In genomic region chrX:108437789-108438623, GRCh38 we compare ENCODE assay signal across 1 cellular context.
A peak's percentile ranks its signal among the peaks of the same experiment; 100 is the strongest.
TF ChIP-seq lines count a peak whose summit lies in the region.

Gene COL4A6 (minus strand): TSS chrX:108438422. CDS start chrX:108438196, 226 bp downstream.

TF ChIP-seq in HEK293, 187 proteins besides CTCF, POLR2A, EP300 and RAD21 (continued from another document):
- TF ChIP-seq ZNF140 (tag by site-specific recombination; IDR thresholded peaks at IDR 0.05) (no peak), ZBTB17 (tag by site-specific recombination; IDR thresholded peaks at IDR 0.05) (peak; percentile 74), ZNF623 (tag by site-specific recombination; IDR thresholded peaks at IDR 0.05) (no peak), ZNF692 (tag by site-specific recombination; IDR thresholded peaks at IDR 0.05) (no peak), RBAK (tag by site-specific recombination; IDR thresholded peaks at IDR 0.05) (no peak), ZNF37A (tag by site-specific recombination; IDR thresholded peaks at IDR 0.05) (no peak), ZNF335 (tag by site-specific recombination; conservative IDR thresholded peaks at IDR 0.05) (peak; percentile 65), ZNF585B (tag by site-specific recombination; IDR thresholded peaks at IDR 0.05) (no peak), GFI1B (tag by site-specific recombination; IDR thresholded peaks at IDR 0.05) (no peak), ZNF792 (tag by site-specific recombination; IDR thresholded peaks at IDR 0.05) (no peak), YY1 (tag by site-specific recombination; IDR thresholded peaks at IDR 0.05) (no peak), PRDM1 (tag by site-specific recombination; IDR thresholded peaks at IDR 0.05) (peak; percentile 43; the same call in 1 of the 2 replicates), ZNF362 (tag by site-specific recombination; IDR thresholded peaks at IDR 0.05) (no peak), ATF2 (tag by site-specific recombination; IDR thresholded peaks at IDR 0.05; ENCODE audit: low read depth) (no peak), ZNF600 (tag by site-specific recombination; IDR thresholded peaks at IDR 0.05) (0 out of 2 replicates have a peak, but pooled peaks have one; percentile 15), ZEB2 (tag by site-specific recombination; IDR thresholded peaks at IDR 0.05) (0 out of 2 replicates have a peak, but pooled peaks have one; percentile 36)
- TF ChIP-seq, protein P1, sequence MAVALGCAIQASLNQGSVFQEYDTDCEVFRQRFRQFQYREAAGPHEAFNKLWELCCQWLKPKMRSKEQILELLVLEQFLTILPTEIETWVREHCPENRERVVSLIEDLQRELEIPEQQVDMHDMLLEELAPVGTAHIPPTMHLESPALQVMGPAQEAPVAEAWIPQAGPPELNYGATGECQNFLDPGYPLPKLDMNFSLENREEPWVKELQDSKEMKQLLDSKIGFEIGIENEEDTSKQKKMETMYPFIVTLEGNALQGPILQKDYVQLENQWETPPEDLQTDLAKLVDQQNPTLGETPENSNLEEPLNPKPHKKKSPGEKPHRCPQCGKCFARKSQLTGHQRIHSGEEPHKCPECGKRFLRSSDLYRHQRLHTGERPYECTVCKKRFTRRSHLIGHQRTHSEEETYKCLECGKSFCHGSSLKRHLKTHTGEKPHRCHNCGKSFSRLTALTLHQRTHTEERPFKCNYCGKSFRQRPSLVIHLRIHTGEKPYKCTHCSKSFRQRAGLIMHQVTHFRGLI (tag by site-specific recombination; IDR thresholded peaks at IDR 0.05) = no peak
